In genomic region chr11:103326070-103326794, GRCh38 we compare ENCODE assay signal across 8 cellular contexts.
DNase-seq lines count a peak whose midpoint lies in the region; ATAC-seq and TF ChIP-seq lines count a peak whose summit lies in the region.

No MANE protein-coding gene starts in this region.

- intact Hi-C loops in mucosa of descending colon (cut with DNase I, micrococcal nuclease) (no loop called here), stomach (cut with DNase I; ENCODE audit: low total_unique reads) (no loop called here)

- no peaks in the 10 kb centered on the region for H3K27me3 ChIP-seq in stomach

- TF ChIP-seq CTCF in NB4 (IDR thresholded peaks at IDR 0.05; ENCODE audit: low read depth, low read length) (peak; percentile 80), epithelial cell of esophagus (IDR thresholded peaks at IDR 0.05; ENCODE audit: insufficient read depth, low read depth, low read length, missing control alignments) (peak; percentile 84), mucosa of descending colon (IDR thresholded peaks at IDR 0.05) (peak; percentile 31), stomach (IDR thresholded peaks at IDR 0.05) (peak in 3 of 7 experiments; percentile 26 to 29 (median 26))

- H3K9me3 ChIP-seq in mucosa of descending colon (no peaks in the 10 kb centered on the region), stomach (no peaks in the 10 kb centered on the region)

- H3K4me3 ChIP-seq in NB4 (ENCODE audit: low read depth, low read length) (no peak overlapping the region), epithelial cell of esophagus (ENCODE audit: low read length) (no peak overlapping the region), mucosa of descending colon (no peak overlapping the region), stomach (no peak overlapping the region)

- no peaks in the 10 kb centered on the region for H3K4me1 ChIP-seq in mucosa of descending colon (ENCODE audit: low read depth)
- H3K4me1 ChIP-seq in stomach = peaks cover 0 to 4% (median 0%) of the 10 kb centered on the region in 4 donors

- WGBS in stomach, 5 donors = 71 to 77% (median 72%) methylated on average over 17 to 25 of the region's 25 CpGs

- TF ChIP-seq POLR2A in NB4 (IDR thresholded peaks at IDR 0.05; ENCODE audit: extremely low read depth, insufficient read length) (no peak), stomach (IDR thresholded peaks at IDR 0.05) (no peak)

- DNase-seq in CMK (ENCODE audit: low read depth) = peak; percentile 92
- DNase-seq in NB4 (ENCODE audit: low read depth) = peak; percentile 79
- DNase-seq in epithelial cell of esophagus (ENCODE audit: low read depth) = peak; percentile 75
- peak in 2 of 3 donors; percentile 48 to 67 for DNase-seq in mucosa of descending colon
- no peak for DNase-seq in stomach

- ATAC-seq in GM18517 (IDR thresholded peaks at IDR 0.05; ENCODE audit: unreplicated experiment) (peak; percentile 94), HG02870 (IDR thresholded peaks at IDR 0.05; ENCODE audit: unreplicated experiment) (peak; percentile 98), SK-N-SH treated with all-trans-retinoic acid at 6 μM for 48 hours (peak; percentile 96), mucosa of descending colon (peak; percentile 88)

- no peak for TF ChIP-seq EP300 in stomach (IDR thresholded peaks at IDR 0.05)

- no peak overlapping the region for H3K27ac ChIP-seq in stomach

- H3K36me3 ChIP-seq in mucosa of descending colon (ENCODE audit: low read depth) = no peaks in the 10 kb centered on the region
- H3K36me3 ChIP-seq in stomach = peaks cover 0 to 25% (median 16%) of the 10 kb centered on the region in 4 donors

TF ChIP-seq in SK-N-SH treated with all-trans-retinoic acid at 6 μM for 48 hours, 23 proteins besides CTCF, POLR2A, EP300 and RAD21:
- TF ChIP-seq OSR1 (CRISPR knock-in tag; IDR thresholded peaks at IDR 0.05) = no peak
- no peak for TF ChIP-seq CREB5 (CRISPR knock-in tag; IDR thresholded peaks at IDR 0.05; ENCODE audit: low read depth)
- TF ChIP-seq PATZ1 (CRISPR knock-in tag; IDR thresholded peaks at IDR 0.05; ENCODE audit: borderline replicate concordance) = no peak
- no peak for TF ChIP-seq ISL1 (CRISPR knock-in tag; IDR thresholded peaks at IDR 0.05)
- TF ChIP-seq ZFP30 (CRISPR knock-in tag; IDR thresholded peaks at IDR 0.05) = no peak
- no peak for TF ChIP-seq TCF4 (CRISPR knock-in tag; IDR thresholded peaks at IDR 0.05; ENCODE audit: borderline replicate concordance)
- no peak for TF ChIP-seq ZFP3 (CRISPR knock-in tag; IDR thresholded peaks at IDR 0.05)
TF ChIP-seq in SK-N-SH treated with all-trans-retinoic acid at 6 μM for 48 hours: peak in this region for 0.
